13 cellular contexts compared by ENCODE assay signal in genomic region chr1:161172776-161173376, GRCh38. TPM values are rescaled to one million over a fixed set of nuclear protein-coding genes. Genes with fewer than 3 reads are reported as not detected.
DNase-seq lines count a peak whose midpoint lies in the region; ATAC-seq, FAIRE-seq and TF ChIP-seq lines count a peak whose summit lies in the region.
"Had no signal": no experiment of that assay in that cellular context is flagged by ENCODE, and none has a peak within 500 bp of the region (broad histone marks: within the 10 kb centered on the region; RNA-seq: fewer than 3 reads in every experiment).

No MANE protein-coding gene starts in this region.

- no peak for ATAC-seq in activated T-helper 17 cell treated with anti-CD3 and anti-CD28 coated beads, Interleukin-2, amount 50 U/mL, for 72 hours (replicated peaks)
- ATAC-seq in left cardiac atrium: peak in 1 of 2 donors; percentile 12

- H3K27me3 Mint-ChIP-seq in activated T-helper 17 cell treated with anti-CD3 and anti-CD28 coated beads, Interleukin-2, amount 50 U/mL, for 72 hours: no peaks in the 10 kb centered on the region

- DNase-seq in DMS 273 (lab: John Stamatoyannopoulos, UW; ENCODE audit: unreplicated experiment): peak; percentile 19
- DNase-seq in DMS 273 treated with DMSO at 0.1 percent for 48 hours (lab: John Stamatoyannopoulos, UW): no peak
- DNase-seq in left cardiac atrium: peak; percentile 66
- DNase-seq in spleen: no peak
- no peak for DNase-seq in HTR-8/SVneo (ENCODE audit: insufficient read length, low spot score)
- no peak for DNase-seq in NCI-H2107 (lab: John Stamatoyannopoulos, UW)
- DNase-seq in activated gamma-delta T cell treated with Interleukin-2 at 50 U/mL for 16 hours: no peak
- DNase-seq: activated CD4-positive, CD25-positive, alpha-beta regulatory T cell; NCI-H1417 had no signal

- peaks cover 93% of the 10 kb centered on the region for H3K36me3 Mint-ChIP-seq in activated T-helper 17 cell treated with anti-CD3 and anti-CD28 coated beads, Interleukin-2, amount 50 U/mL, for 72 hours (ENCODE audit: low read depth)

- intact Hi-C loops in left cardiac atrium (cut with DNase I) (no loop called here), spleen (cut with DNase I; ENCODE audit: low total_unique reads) (no loop called here)

- no peak for FAIRE-seq in HTR-8/SVneo (lab: Jason Lieb, UNC)
- FAIRE-seq: A204.1 had no signal

- no peaks in the 10 kb centered on the region for H3K9me3 ChIP-seq in spleen
- H3K9me3 ChIP-seq: ascending aorta, ovary had no signal

- no peaks in the 10 kb centered on the region for H3K27me3 ChIP-seq in spleen (replicated peaks in 1 of 7)
- H3K27me3 ChIP-seq: ascending aorta, ovary had no signal

- WGBS in spleen, 5 donors: 62 to 76% (median 66%) methylated on average over 4 of the region's 4 CpGs

- no peak overlapping the region for H3K4me3 ChIP-seq in spleen
- H3K4me3 ChIP-seq: ascending aorta, ovary had no signal

- no peaks in the 10 kb centered on the region for H3K9me3 Mint-ChIP-seq in activated T-helper 17 cell treated with anti-CD3 and anti-CD28 coated beads, Interleukin-2, amount 50 U/mL, for 72 hours

- peak overlapping the region; percentile 69 for H3K27ac Mint-ChIP-seq in activated T-helper 17 cell treated with anti-CD3 and anti-CD28 coated beads, Interleukin-2, amount 50 U/mL, for 72 hours

- H3K4me3 Mint-ChIP-seq in activated T-helper 17 cell treated with anti-CD3 and anti-CD28 coated beads, Interleukin-2, amount 50 U/mL, for 72 hours: no peak overlapping the region

- H3K27ac ChIP-seq in spleen: peak overlapping the region in 6 of 8 donors; percentile 3 to 62 (median 34)
- H3K27ac ChIP-seq: ovary had no signal

- TF ChIP-seq CTCF in spleen (IDR thresholded peaks at IDR 0.05 in 8 of 11, conservative IDR thresholded peaks at IDR 0.05 in 3 of 11): no peak

- peaks cover 37% of the 10 kb centered on the region for H3K4me1 Mint-ChIP-seq in activated T-helper 17 cell treated with anti-CD3 and anti-CD28 coated beads, Interleukin-2, amount 50 U/mL, for 72 hours

- peaks cover 5 to 77% (median 64%) of the 10 kb centered on the region in 6 donors for H3K36me3 ChIP-seq in spleen
- H3K36me3 ChIP-seq: ovary had no signal

- no peak for TF ChIP-seq POLR2A in spleen (IDR thresholded peaks at IDR 0.05)

- peaks cover 17 to 66% (median 41%) of the 10 kb centered on the region in 6 donors for H3K4me1 ChIP-seq in spleen

RNA-seq across cellular contexts. Expression of gene B4GALT3, which starts 4.4 kb away (rescaled TPM):
- total RNA-seq in activated T-helper 17 cell treated with anti-CD3 and anti-CD28 coated beads, Interleukin-2, amount 50 U/mL, for 72 hours: 10 to 100 TPM; 55.7 to 60.9 TPM
- total RNA-seq in left cardiac atrium (10 to 100 TPM; 19.7 to 25.2 TPM), spleen (10 to 100 TPM; 29.2 to 52.8 (median 35.6) TPM)
- 10 to 100 TPM; 21.0 to 41.3 (median 31.8) TPM for polyA plus RNA-seq in spleen

RNA-seq across cellular contexts. Expression of gene PPOX, which starts 6.7 kb away (rescaled TPM):
- 10 to 100 TPM; 27.3 to 44.9 TPM for total RNA-seq in activated T-helper 17 cell treated with anti-CD3 and anti-CD28 coated beads, Interleukin-2, amount 50 U/mL, for 72 hours
- total RNA-seq in left cardiac atrium (10 to 100 TPM; 12.7 to 16.3 TPM), spleen (10 to 100 TPM; 25.5 to 41.3 (median 35.6) TPM)
- polyA plus RNA-seq in spleen: 10 to 100 TPM; 33.5 to 74.7 (median 44.5) TPM

RNA-seq across cellular contexts. Expression of gene USP21, which starts 13.6 kb away (rescaled TPM):
- total RNA-seq in activated T-helper 17 cell treated with anti-CD3 and anti-CD28 coated beads, Interleukin-2, amount 50 U/mL, for 72 hours: 10 to 100 TPM; 28.6 to 30.1 TPM
- total RNA-seq in left cardiac atrium: 10 to 100 TPM; 13.4 to 20.8 TPM
- total RNA-seq in spleen: 10 to 100 TPM; 25.3 to 33.0 (median 29.4) TPM
- polyA plus RNA-seq in spleen: 10 to 100 TPM; 17.9 to 26.1 (median 24.4) TPM

RNA-seq across cellular contexts. Expression of gene UFC1, which starts 19.1 kb away (rescaled TPM):
- total RNA-seq in activated T-helper 17 cell treated with anti-CD3 and anti-CD28 coated beads, Interleukin-2, amount 50 U/mL, for 72 hours: 100 to 1,000 TPM; 184 to 209 TPM
- total RNA-seq in left cardiac atrium: 10 to 100 TPM; 77.7 to 83.8 TPM
- total RNA-seq in spleen: 10 to 100 TPM; 62.8 to 76.3 (median 71.2) TPM
- 100 to 1,000 TPM; 114 to 130 (median 119) TPM for polyA plus RNA-seq in spleen

RNA-seq across cellular contexts. Expression of gene ADAMTS4, which starts 26.0 kb away (rescaled TPM):
- total RNA-seq in activated T-helper 17 cell treated with anti-CD3 and anti-CD28 coated beads, Interleukin-2, amount 50 U/mL, for 72 hours: 1 to 10 TPM; 2.2 to 3.1 TPM
- 100 to 1,000 TPM in 1 of 2 donors, 10 to 100 TPM in 1; 16.5 to 117 TPM for total RNA-seq in left cardiac atrium
- 10 to 100 TPM in 4 of 7 donors, 1 to 10 TPM in 3; 1.1 to 37.8 (median 11.0) TPM for total RNA-seq in spleen
- polyA plus RNA-seq in spleen: 1 to 10 TPM in 1 of 3 donors, under 1 TPM in 2; 0.26 to 1.2 (median 0.91) TPM

Comparison
In these comparisons a context has a peak if more than half of its experiments do, and no peak if none do; other contexts are left out.
1. DNase-seq: peak in DMS 273 (single experiment) and left cardiac atrium (single experiment); none in DMS 273 treated with DMSO at 0.1 percent for 48 hours (single experiment), spleen (single experiment), HTR-8/SVneo (single experiment), NCI-H2107 (single experiment) and activated gamma-delta T cell treated with Interleukin-2 at 50 U/mL for 16 hours (single experiment).